8 cellular contexts compared by ENCODE assay signal in the genomic region with DNA sequence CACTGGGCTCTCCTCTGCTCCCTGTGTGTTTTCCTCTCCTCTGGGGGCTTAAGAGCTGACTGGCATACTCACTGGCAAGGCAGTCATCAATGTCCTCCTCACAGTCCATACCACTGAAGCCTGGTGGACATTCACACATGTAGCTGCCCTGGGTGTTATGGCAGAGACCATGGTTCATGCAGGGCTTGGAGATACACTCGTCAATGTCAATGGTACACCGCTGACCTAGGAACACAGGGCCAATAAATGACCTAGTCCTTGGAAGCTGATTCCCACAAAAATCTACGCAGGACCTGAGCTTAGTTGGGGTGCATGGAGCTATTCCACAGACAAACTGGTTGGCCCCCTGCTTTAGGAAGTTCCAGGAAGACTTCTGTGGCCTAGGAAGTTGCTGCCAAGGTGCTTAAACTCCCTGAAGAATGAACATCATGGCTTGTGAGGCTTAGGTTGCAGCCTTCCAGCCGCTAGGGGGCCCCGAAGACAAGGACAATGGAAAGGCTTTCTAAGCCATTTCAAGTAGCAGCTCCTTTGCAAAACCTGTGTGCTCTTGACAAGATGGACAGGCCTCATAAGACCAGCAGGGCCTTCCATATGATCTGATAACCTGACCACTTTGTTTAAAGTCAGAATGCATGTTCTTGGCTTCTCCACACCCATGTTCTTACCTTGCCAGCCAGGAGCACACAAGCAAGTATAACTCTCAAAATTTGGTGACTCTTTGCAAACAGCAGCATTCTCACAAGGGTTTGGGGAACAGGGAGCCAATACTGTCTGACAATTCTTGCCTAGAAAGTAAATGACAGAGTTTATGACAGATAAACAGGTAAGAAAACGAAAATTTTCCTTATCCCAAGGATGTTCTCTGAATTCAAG. TPM values are rescaled to one million over a fixed set of nuclear protein-coding genes. Genes with fewer than 3 reads are reported as not detected.
A peak's percentile ranks its signal among the peaks of the same experiment; 100 is the strongest.
DNase-seq lines count a peak whose midpoint lies in the region; TF ChIP-seq lines count a peak whose summit lies in the region.

No MANE protein-coding gene starts in this region.

- no peak overlapping the region for H3K4me3 ChIP-seq in hepatocyte
- H3K4me3 ChIP-seq in skeletal muscle cell (ENCODE audit: low read depth, low read length) = no peak overlapping the region

- H3K4me2 ChIP-seq in hepatocyte = no peak overlapping the region

- no peaks in the 10 kb centered on the region for H3K9me2 ChIP-seq in hepatocyte (replicated peaks; ENCODE audit: insufficient read depth)

- H2AFZ ChIP-seq in hepatocyte = no peak overlapping the region

- H3K27ac ChIP-seq in hepatocyte = peak overlapping the region; percentile 32

- H3K9me3 ChIP-seq in hepatocyte (ENCODE audit: low read depth) = no peaks in the 10 kb centered on the region

- no peaks in the 10 kb centered on the region for H3K27me3 ChIP-seq in hepatocyte

- DNase-seq in DMS114 treated with DMSO at 0.1 percent for 48 hours (lab: John Stamatoyannopoulos, UW; ENCODE audit: unreplicated experiment) (peak; percentile 65), HCEC 1CT (peak; percentile 79), NCI-H187 (lab: John Stamatoyannopoulos, UW) (peak; percentile 36 to 79), T-helper 2 cell (peak in 4 of 5 experiments; percentile 18 to 75 (median 52)), amygdala (lab: John Stamatoyannopoulos, UW) (peak in 50 of 56 donors; percentile 4 to 86 (median 38)), hepatocyte (ENCODE audit: low spot score) (peak; percentile 87), skeletal muscle cell (ENCODE audit: low read depth) (peak; percentile 55), COLO829 (ENCODE audit: low spot score) (no peak)

- no peaks in the 10 kb centered on the region for H4K20me1 ChIP-seq in hepatocyte (ENCODE audit: insufficient read depth, poor library complexity, severe bottlenecking)

- H3K79me2 ChIP-seq in hepatocyte = peaks cover 7% of the 10 kb centered on the region

- no peaks in the 10 kb centered on the region for H3K4me1 ChIP-seq in hepatocyte (ENCODE audit: insufficient read depth)

- H3K36me3 ChIP-seq in hepatocyte (replicated peaks; ENCODE audit: insufficient read depth, low read depth) = no peaks in the 10 kb centered on the region

- 48% methylated on average over 6 of the region's 6 CpGs for WGBS in hepatocyte (ENCODE audit: low lambda C conversion rate, missing lambda C conversion rate)

- peak; percentile 85 for TF ChIP-seq CTCF in hepatocyte (IDR thresholded peaks at IDR 0.05; ENCODE audit: poor library complexity)

RNA-seq across cellular contexts. Expression of gene ADAM30, which starts 52.3 kb away (rescaled TPM):
- total RNA-seq in hepatocyte = not detected in 2 replicates
- polyA plus RNA-seq in hepatocyte = not detected in 2 replicates
